ENCODE assay signal across 23 cellular contexts in genomic region chr22:34427841-34428240, GRCh38.
"Had no signal": no experiment of that assay in that cellular context is flagged by ENCODE, and none has a peak within 500 bp of the region (broad histone marks: within the 10 kb centered on the region; RNA-seq: fewer than 3 reads in every experiment).

No MANE protein-coding gene starts in this region.

- H3K36me3 ChIP-seq: colonic mucosa, left ventricle myocardium inferior, lower lobe of right lung, neural progenitor cell, ovary, right atrium auricular region, stomach, thoracic aorta, transverse colon had no signal

- H3K9me3 ChIP-seq: colonic mucosa, left ventricle myocardium inferior, lower lobe of right lung, ovary, right atrium auricular region, stomach, thoracic aorta, transverse colon had no signal

- H3K4me1 ChIP-seq: colonic mucosa, left ventricle myocardium inferior, lower lobe of right lung, neural progenitor cell, right atrium auricular region, stomach, transverse colon had no signal

- H3K4me3 ChIP-seq: colonic mucosa, left ventricle myocardium inferior, lower lobe of right lung, neural progenitor cell, ovary, right atrium auricular region, stomach, thoracic aorta, transverse colon had no signal

- H3K4me2 ChIP-seq: neural progenitor cell had no signal

- H2AFZ ChIP-seq: neural progenitor cell had no signal

- DNase-seq: colonic mucosa; dermis blood vessel endothelial cell; erythroblast; immature natural killer cell; kidney; left cardiac atrium; left ventricle myocardium inferior; lower lobe of right lung; mesenchymal stem cell; midbrain; nucleus accumbens; ovary; small intestine; stimulated activated CD4-positive, alpha-beta T cell treated with anti-CD3 and anti-CD28 coated beads, Interleukin-12 subunit alpha, Interleukin-12 subunit beta, amount 100 ng/mL, for 4 hours; stimulated activated naive CD4-positive, alpha-beta T cell; stomach; substantia nigra; transverse colon had no signal

- H3K27me3 ChIP-seq: colonic mucosa, neural progenitor cell, ovary, right atrium auricular region, stomach, transverse colon had no signal

- FAIRE-seq: frontal cortex, kidney, small intestine had no signal

- ATAC-seq: left cardiac atrium; lower lobe of right lung; natural killer cell treated with Interleukin-12 subunit alpha and Interleukin-12 subunit beta and Interleukin-15 and Interleukin-18, amount 100 ng/mL, for 72 hours had no signal

- H3K9ac ChIP-seq: neural progenitor cell had no signal

- H3K27ac ChIP-seq: colonic mucosa, left ventricle myocardium inferior, lower lobe of right lung, neural progenitor cell, ovary, right atrium auricular region, stomach, thoracic aorta, transverse colon had no signal
